ENCODE assay signal across 18 cellular contexts in the genomic region with DNA sequence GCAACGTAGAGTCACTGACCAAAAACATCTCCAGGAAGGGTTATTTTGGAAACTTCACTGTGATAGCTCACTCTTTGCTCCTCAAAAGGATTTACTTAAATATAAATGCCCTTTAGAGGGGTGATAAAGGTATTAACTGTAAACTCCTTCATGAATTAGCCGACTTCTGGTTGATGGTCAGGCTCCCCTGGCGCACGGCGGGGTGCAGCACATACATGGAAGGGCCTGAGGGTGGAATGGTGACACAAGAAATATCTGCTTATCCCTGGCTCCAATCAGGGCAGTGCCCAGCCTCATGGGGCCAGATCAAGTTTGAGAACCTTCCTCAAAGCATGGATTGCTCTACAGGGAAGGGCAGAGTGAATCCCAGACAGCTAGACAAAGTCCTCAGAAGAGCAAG.
DNase-seq lines count a peak whose midpoint lies in the region; ATAC-seq and TF ChIP-seq lines count a peak whose summit lies in the region.
"Had no signal": no experiment of that assay in that cellular context is flagged by ENCODE, and none has a peak within 500 bp of the region (broad histone marks: within the 10 kb centered on the region; RNA-seq: fewer than 3 reads in every experiment).

No MANE protein-coding gene starts in this region.

- TF ChIP-seq CTCF in MCF 10A (IDR thresholded peaks at IDR 0.05; ENCODE audit: unreplicated experiment) (no peak), mammary epithelial cell (conservative IDR thresholded peaks at IDR 0.05 in 1 of 2, IDR thresholded peaks at IDR 0.05 in 1 of 2; ENCODE audit: extremely low read depth in 1 of 2, insufficient read depth in 1 of 2, low read depth in 1 of 2, low read length in 2 of 2) (no peak), Panc1 (IDR thresholded peaks at IDR 0.05) (no peak), smooth muscle cell (IDR thresholded peaks at IDR 0.05; ENCODE audit: borderline replicate concordance, insufficient read depth, poor library complexity, severe bottlenecking) (no peak), adrenal gland (IDR thresholded peaks at IDR 0.05) (no peak)

- no peaks in the 10 kb centered on the region for H3K9me3 ChIP-seq in mammary epithelial cell (replicated peaks; ENCODE audit: insufficient read depth, low read length)
- H3K9me3 ChIP-seq in Panc1 (ENCODE audit: control insufficient read depth, insufficient read depth, low read depth, low read length), result no peaks in the 10 kb centered on the region
- no peaks in the 10 kb centered on the region for H3K9me3 ChIP-seq in smooth muscle cell (replicated peaks; ENCODE audit: low read depth)
- no peaks in the 10 kb centered on the region for H3K9me3 ChIP-seq in adrenal gland (replicated peaks in 1 of 3)

- in situ Hi-C loops in mammary epithelial cell (cut with MboI; ENCODE audit: low sequenced_read_pairs in 2 of 2) (no loop called here), Panc1 (cut with HindIII; ENCODE audit: low pct_unique_long_range_greater_than_20kb, low sequenced_read_pairs) (no loop called here)

- H3K9me3 Mint-ChIP-seq in MCF 10A (ENCODE audit: unreplicated experiment), result no peaks in the 10 kb centered on the region
- H3K9me3 Mint-ChIP-seq: CD14-positive monocyte, HFFc6 had no signal

- H3K36me3 ChIP-seq in mammary epithelial cell (ENCODE audit: insufficient read depth, low read length) (no peaks in the 10 kb centered on the region), Panc1 (ENCODE audit: control insufficient read depth, insufficient read depth, low read length) (no peaks in the 10 kb centered on the region), smooth muscle cell (ENCODE audit: low read depth) (no peaks in the 10 kb centered on the region), adrenal gland (replicated peaks in 1 of 2) (no peaks in the 10 kb centered on the region)

- no peak overlapping the region for H3K9ac ChIP-seq in mammary epithelial cell (ENCODE audit: insufficient read depth, low read length)
- no peak overlapping the region for H3K9ac ChIP-seq in smooth muscle cell (ENCODE audit: low read depth)

- POLR2A ChIA-PET in MCF 10A (lab: Yijun Ruan, JAX), result interaction anchor here (1.0 to 2.0 kb wide), 3 partner anchors 9 to 156 kb away, joined by 3 to 8 read pairs (median 3); no protein-coding TSS in a partner anchor
- POLR2A ChIA-PET in Panc1 (lab: Charles Lee), result no interaction called here

- H4K20me1 ChIP-seq in mammary epithelial cell (ENCODE audit: insufficient read depth, low read length), result no peaks in the 10 kb centered on the region
- peaks cover 98% of the 10 kb centered on the region for H4K20me1 ChIP-seq in smooth muscle cell (ENCODE audit: low read depth)

- H3K36me3 Mint-ChIP-seq in MCF 10A (ENCODE audit: insufficient read depth, unreplicated experiment), result no peaks in the 10 kb centered on the region
- H3K36me3 Mint-ChIP-seq: CD14-positive monocyte had no signal

- ATAC-seq in Panc1 (0 out of 2 replicates have a peak, but pooled peaks have one; percentile 22), left colon (peak; percentile 23), GM21528 (IDR thresholded peaks at IDR 0.05; ENCODE audit: low FRiP score, unreplicated experiment) (no peak), HG03342 (IDR thresholded peaks at IDR 0.05; ENCODE audit: unreplicated experiment) (no peak)

- H3K4me1 Mint-ChIP-seq in MCF 10A (ENCODE audit: insufficient read depth, unreplicated experiment), result peaks cover 36% of the 10 kb centered on the region
- H3K4me1 Mint-ChIP-seq: B cell had no signal

- dilution Hi-C loops in mammary epithelial cell (cut with HindIII; ENCODE audit: low sequenced_read_pairs), result no loop called here

- H3K79me2 ChIP-seq in mammary epithelial cell (ENCODE audit: insufficient read depth, low read length), result peaks cover 97% of the 10 kb centered on the region
- H3K79me2 ChIP-seq in smooth muscle cell (ENCODE audit: low read depth), result peaks cover 100% of the 10 kb centered on the region

- no peak overlapping the region for H3K4me3 Mint-ChIP-seq in MCF 10A (ENCODE audit: unreplicated experiment)
- H3K4me3 Mint-ChIP-seq: B cell, CD14-positive monocyte, HFFc6 had no signal

- peaks cover 3% of the 10 kb centered on the region for H3F3A ChIP-seq in smooth muscle cell (ENCODE audit: low read depth)

- WGBS in mammary epithelial cell (ENCODE audit: low coverage, missing lambda C conversion rate), result 94% methylated on average over 5 of the region's 5 CpGs
- 88% methylated on average over 5 of the region's 5 CpGs for WGBS in smooth muscle cell (ENCODE audit: low lambda C conversion rate)
- 92 to 96% (median 96%) methylated on average over 5 of the region's 5 CpGs for WGBS in adrenal gland, 4 donors

- H3K4me3 ChIP-seq in mammary epithelial cell (replicated peaks in 1 of 3; ENCODE audit: insufficient read depth in 1 of 3, low read depth in 2 of 3, low read length in 3 of 3) (no peak overlapping the region), Panc1 (ENCODE audit: low read depth in 2 of 2, low read length in 2 of 2) (no peak overlapping the region), smooth muscle cell (no peak overlapping the region), adrenal gland (no peak overlapping the region)

- no peak for TF ChIP-seq POLR2A in adrenal gland (IDR thresholded peaks at IDR 0.05)

- peak overlapping the region; percentile 79 for H3K27ac Mint-ChIP-seq in MCF 10A (ENCODE audit: low read depth, unreplicated experiment)
- H3K27ac Mint-ChIP-seq: B cell, CD14-positive monocyte had no signal

- H2AFZ ChIP-seq in mammary epithelial cell (ENCODE audit: low read depth, low read length), result no peak overlapping the region
- no peak overlapping the region for H2AFZ ChIP-seq in smooth muscle cell (ENCODE audit: low read depth)

- BruUV-seq in MCF 10A (replicated peaks; lab: Mats Ljungman, UMichigan) (no TSS peak), mammary epithelial cell (replicated peaks; lab: Mats Ljungman, UMichigan) (no TSS peak), Panc1 (replicated peaks; lab: Mats Ljungman, UMichigan) (no TSS peak)

- H3K4me2 ChIP-seq in mammary epithelial cell (ENCODE audit: insufficient read depth, low read depth, low read length) (no peak overlapping the region), smooth muscle cell (no peak overlapping the region)

- H3K4me1 ChIP-seq in mammary epithelial cell (ENCODE audit: insufficient read depth, low read length) (peaks cover 27% of the 10 kb centered on the region), Panc1 (ENCODE audit: control insufficient read depth, insufficient read depth, low read length) (peaks cover 23% of the 10 kb centered on the region), smooth muscle cell (ENCODE audit: low read depth) (peaks cover 12% of the 10 kb centered on the region), adrenal gland (replicated peaks in 1 of 2) (peaks cover 0 to 19% of the 10 kb centered on the region in 2 donors)

- H3K27me3 Mint-ChIP-seq in MCF 10A (ENCODE audit: insufficient read depth, unreplicated experiment), result no peaks in the 10 kb centered on the region

- H3K27me3 ChIP-seq in mammary epithelial cell (ENCODE audit: insufficient read depth, low read length), result no peaks in the 10 kb centered on the region
- H3K27me3 ChIP-seq in Panc1 (ENCODE audit: control insufficient read depth, insufficient read depth, low read length), result no peaks in the 10 kb centered on the region
- no peaks in the 10 kb centered on the region for H3K27me3 ChIP-seq in smooth muscle cell (ENCODE audit: low read depth)
- no peaks in the 10 kb centered on the region for H3K27me3 ChIP-seq in adrenal gland

- intact Hi-C loops in MCF 10A (cut with micrococcal nuclease), result no loop called here
- intact Hi-C loops in mammary epithelial cell (cut with micrococcal nuclease), result no loop called here
- intact Hi-C loops in Panc1 (cut with micrococcal nuclease; ENCODE audit: unreplicated experiment), result no loop called here
- intact Hi-C loops in left colon (cut with DNase I, micrococcal nuclease), result no loop called here
- intact Hi-C loops in adrenal gland (cut with DNase I), result no loop called here

- no peak for DNase-seq in MCF 10A (ENCODE audit: unreplicated experiment)
- DNase-seq in mammary epithelial cell, result no peak
- no peak for DNase-seq in Panc1 (ENCODE audit: low read depth, low spot score)
- no peak for DNase-seq in left colon
- no peak for DNase-seq in smooth muscle cell (lab: John Stamatoyannopoulos, UW; ENCODE audit: unreplicated experiment)
- DNase-seq in adrenal gland, result no peak
- DNase-seq: DMS53, GF-D8, HFFc6, KG1, NCI-H2029 treated with DMSO at 0.1 percent for 48 hours, NCI-H526, OCI-M1, SHP77 had no signal

- no peak overlapping the region for H3K27ac ChIP-seq in mammary epithelial cell (ENCODE audit: insufficient read depth, low read depth, low read length)
- H3K27ac ChIP-seq in Panc1 (ENCODE audit: low read length), result 0 out of 2 replicates have a peak overlapping the region, but pooled peaks have one; percentile 9
- H3K27ac ChIP-seq in smooth muscle cell (ENCODE audit: low read depth), result peak overlapping the region; percentile 45
- H3K27ac ChIP-seq in adrenal gland, result no peak overlapping the region

- CTCF ChIA-PET in MCF 10A (lab: Yijun Ruan, JAX) (no interaction called here), mammary epithelial cell (lab: Charles Lee; ENCODE audit: low non-redundant PET) (no interaction called here), Panc1 (lab: Charles Lee) (no interaction called here)

Comparison
In these comparisons a context has a peak if more than half of its experiments do, and no peak if none do; other contexts are left out.
1. H3K27ac ChIP-seq: peak in Panc1 (single experiment) and smooth muscle cell (single experiment); none in mammary epithelial cell (single experiment) and adrenal gland (0 of 5).
2. ATAC-seq: peak in Panc1 (single experiment) and left colon (single experiment); none in GM21528 (single experiment) and HG03342 (single experiment).